14 cellular contexts compared by ENCODE assay signal in genomic region chr5:131303537-131303936, GRCh38.
DNase-seq lines count a peak whose midpoint lies in the region; ATAC-seq and TF ChIP-seq lines count a peak whose summit lies in the region.
"Had no signal": no experiment of that assay in that cellular context is flagged by ENCODE, and none has a peak within 500 bp of the region (broad histone marks: within the 10 kb centered on the region; RNA-seq: fewer than 3 reads in every experiment).

No MANE protein-coding gene starts in this region.

- peaks cover 67% of the 10 kb centered on the region for H3K4me1 Mint-ChIP-seq in activated naive CD8-positive, alpha-beta T cell treated with anti-CD3 and anti-CD28 coated beads, Interleukin-2, amount 50 U/mL, for 24 hours

- H3K27ac ChIP-seq in brain microvascular endothelial cell, result no peak overlapping the region
- H3K27ac ChIP-seq: testis had no signal

- no peaks in the 10 kb centered on the region for H3K36me3 ChIP-seq in brain microvascular endothelial cell (replicated peaks)

- H3K9me3 Mint-ChIP-seq in activated naive CD8-positive, alpha-beta T cell treated with anti-CD3 and anti-CD28 coated beads, Interleukin-2, amount 50 U/mL, for 24 hours, result no peaks in the 10 kb centered on the region

- H3K4me3 ChIP-seq in foreskin fibroblast (ENCODE audit: low read depth in 1 of 2, low read length in 2 of 2) (no peak overlapping the region), brain microvascular endothelial cell (ENCODE audit: low read depth, low read length) (no peak overlapping the region)
- H3K4me3 ChIP-seq: dorsolateral prefrontal cortex, testis had no signal

- H3K36me3 Mint-ChIP-seq in activated naive CD8-positive, alpha-beta T cell treated with anti-CD3 and anti-CD28 coated beads, Interleukin-2, amount 50 U/mL, for 24 hours (ENCODE audit: low read depth), result peaks cover 21% of the 10 kb centered on the region

- H3K27me3 ChIP-seq in brain microvascular endothelial cell (replicated peaks), result no peaks in the 10 kb centered on the region
- H3K27me3 ChIP-seq: dorsolateral prefrontal cortex, testis had no signal

- no peak for TF ChIP-seq CTCF in foreskin fibroblast (IDR thresholded peaks at IDR 0.05; ENCODE audit: low read depth, low read length)
- no peak for TF ChIP-seq CTCF in brain microvascular endothelial cell (IDR thresholded peaks at IDR 0.05; ENCODE audit: low read depth, low read length, missing control alignments)

- no peak overlapping the region for H3K4me3 Mint-ChIP-seq in activated naive CD8-positive, alpha-beta T cell treated with anti-CD3 and anti-CD28 coated beads, Interleukin-2, amount 50 U/mL, for 24 hours

- H3K27me3 Mint-ChIP-seq in activated naive CD8-positive, alpha-beta T cell treated with anti-CD3 and anti-CD28 coated beads, Interleukin-2, amount 50 U/mL, for 24 hours, result no peaks in the 10 kb centered on the region

- peak; percentile 9 for DNase-seq in AG08396 (ENCODE audit: low spot score)
- peak; percentile 59 for DNase-seq in GM04504 (ENCODE audit: low read depth)
- DNase-seq in activated naive CD8-positive, alpha-beta T cell treated with anti-CD3 and anti-CD28 coated beads, Interleukin-2, amount 50 U/mL, for 24 hours, result no peak
- DNase-seq in foreskin fibroblast, result peak; percentile 39 to 80
- DNase-seq in brain microvascular endothelial cell, result no peak
- DNase-seq in COLO668 (lab: John Stamatoyannopoulos, UW; ENCODE audit: unreplicated experiment), result no peak
- no peak for DNase-seq in medulla oblongata (ENCODE audit: extremely low spot score)
- DNase-seq: activated CD4-positive, CD25-positive, alpha-beta regulatory T cell treated with anti-CD3 and anti-CD28 coated beads, Interleukin-2, amount 50 U/mL, for 72 hours; activated effector memory CD4-positive, alpha-beta T cell treated with anti-CD3 and anti-CD28 coated beads, Interleukin-2, amount 50 U/mL, for 16 hours; dorsolateral prefrontal cortex; NCI-H2107; small intestine; testis had no signal

- H3K27ac Mint-ChIP-seq in activated naive CD8-positive, alpha-beta T cell treated with anti-CD3 and anti-CD28 coated beads, Interleukin-2, amount 50 U/mL, for 24 hours, result peak overlapping the region; percentile 66

- ATAC-seq in activated naive CD8-positive, alpha-beta T cell treated with anti-CD3 and anti-CD28 coated beads, Interleukin-2, amount 50 U/mL, for 24 hours, result no peak
- no peak for ATAC-seq in HG03280 (IDR thresholded peaks at IDR 0.05; ENCODE audit: unreplicated experiment)

- in situ Hi-C loops in brain microvascular endothelial cell (cut with HindIII; ENCODE audit: low pct_ligation_motif_present, low sequenced_read_pairs), result no loop called here

Comparison
In these comparisons a context has a peak if more than half of its experiments do, and no peak if none do; other contexts are left out.
1. DNase-seq: peak in AG08396 (single experiment), GM04504 (single experiment) and foreskin fibroblast (2 of 2); none in activated naive CD8-positive, alpha-beta T cell treated with anti-CD3 and anti-CD28 coated beads, Interleukin-2, amount 50 U/mL, for 24 hours (single experiment), brain microvascular endothelial cell (single experiment), COLO668 (single experiment) and medulla oblongata (single experiment).